10 cellular contexts compared by ENCODE assay signal in the genomic region with DNA sequence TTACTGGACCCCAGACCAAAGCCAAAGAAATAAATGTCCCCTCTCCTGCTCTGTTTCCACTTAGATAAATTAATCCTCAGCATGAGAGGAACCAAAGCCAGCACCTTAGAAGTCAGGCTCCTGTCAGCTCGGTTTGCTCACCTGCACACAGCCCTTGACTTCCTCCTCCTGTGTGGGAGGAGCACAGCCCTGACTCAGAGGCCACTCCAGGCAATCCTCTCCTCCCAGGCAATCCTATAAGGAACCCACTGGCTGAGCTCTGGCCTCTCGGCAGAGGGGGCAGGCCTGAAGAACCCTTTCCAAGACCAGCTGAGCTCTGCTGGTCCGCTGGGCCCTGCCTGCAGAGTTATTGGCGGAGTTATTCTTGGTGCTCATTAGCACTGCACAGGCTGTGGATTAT. TPM values are rescaled to one million over a fixed set of nuclear protein-coding genes. Genes with fewer than 3 reads are reported as not detected.
DNase-seq lines count a peak whose midpoint lies in the region; ATAC-seq and TF ChIP-seq lines count a peak whose summit lies in the region.
"Had no signal": no experiment of that assay in that cellular context is flagged by ENCODE, and none has a peak within 500 bp of the region (broad histone marks: within the 10 kb centered on the region; RNA-seq: fewer than 3 reads in every experiment).

No MANE protein-coding gene starts in this region.

- H3K27ac ChIP-seq in HCT116 (ENCODE audit: low read depth, low read length) (peak overlapping the region; percentile 20), neuronal stem cell (replicated peaks; ENCODE audit: low read length) (no peak overlapping the region), SK-N-SH (ENCODE audit: low read depth in 2 of 2, low read length in 1 of 2) (no peak overlapping the region)

- H2BK15ac ChIP-seq in neuronal stem cell (ENCODE audit: low read length): peak overlapping the region; percentile 18

- no peak for TF ChIP-seq CTCF in HCT116 (IDR thresholded peaks at IDR 0.05 in 2 of 3, conservative IDR thresholded peaks at IDR 0.05 in 1 of 3; ENCODE audit: borderline replicate concordance in 1 of 3, insufficient read depth in 1 of 3, low read depth in 2 of 3, low read length in 2 of 3)
- no peak for TF ChIP-seq CTCF in SK-N-SH (IDR thresholded peaks at IDR 0.05)

- H3K9me3 Mint-ChIP-seq in central memory CD8-positive, alpha-beta T cell: no peaks in the 10 kb centered on the region
- H3K9me3 Mint-ChIP-seq: activated T-cell treated with anti-CD3 and anti-CD28 coated beads, Interleukin-2, amount 50 U/mL, for 4 hours had no signal

- POLR2A ChIA-PET in HCT116 (lab: Charles Lee): no interaction called here
- POLR2A ChIA-PET in SK-N-SH (lab: Yijun Ruan, JAX): no interaction called here

- H3K9me2 ChIP-seq in HCT116 (ENCODE audit: insufficient read depth) (no peaks in the 10 kb centered on the region), SK-N-SH (no peaks in the 10 kb centered on the region)

- DNase-seq in HCT116 (ENCODE audit: low read depth, low spot score) (no peak), NCI-H510A (lab: John Stamatoyannopoulos, UW) (peak; percentile 62), neuronal stem cell (ENCODE audit: low spot score) (no peak), SKM-1 (lab: John Stamatoyannopoulos, UW; ENCODE audit: unreplicated experiment) (no peak), foreskin melanocyte (no peak), SK-N-SH (no peak)
- DNase-seq in central memory CD8-positive, alpha-beta T cell (ENCODE audit: low spot score in 2 of 2): no peak
- DNase-seq: activated T-cell treated with anti-CD3 and anti-CD28 coated beads, Interleukin-2, amount 50 U/mL, for 4 hours; NCI-H2081 had no signal

- H2BK120ac ChIP-seq in neuronal stem cell (ENCODE audit: low read depth, low read length): no peak overlapping the region

- peak overlapping the region; percentile 23; the same call in 1 of the 2 replicates for H3K9ac ChIP-seq in HCT116 (ENCODE audit: low read length)
- H3K9ac ChIP-seq in neuronal stem cell (ENCODE audit: low read depth, low read length, poor library complexity): no peak overlapping the region
- no peak overlapping the region for H3K9ac ChIP-seq in SK-N-SH

- no peaks in the 10 kb centered on the region for H3K27me3 Mint-ChIP-seq in central memory CD8-positive, alpha-beta T cell

- H3K4me3 ChIP-seq in HCT116 (replicated peaks in 1 of 2; ENCODE audit: low read depth in 1 of 2, low read length in 2 of 2): peak overlapping the region in 1 of 2 experiments; percentile 19; a peak in 1 of 4 replicates
- H3K4me3 ChIP-seq in neuronal stem cell (ENCODE audit: low read length in 2 of 2): no peak overlapping the region
- H3K4me3 ChIP-seq in SK-N-SH (ENCODE audit: low read depth in 2 of 2, low read length in 1 of 2): no peak overlapping the region

- no peak overlapping the region for H3K14ac ChIP-seq in neuronal stem cell (ENCODE audit: low read length)

- peak overlapping the region; percentile 72 for H3K27ac Mint-ChIP-seq in central memory CD8-positive, alpha-beta T cell (ENCODE audit: low read depth)

- no TSS peak for BruUV-seq in HCT116 (replicated peaks; lab: Mats Ljungman, UMichigan)

- no peak for TF ChIP-seq EP300 in SK-N-SH (IDR thresholded peaks at IDR 0.05; ENCODE audit: borderline replicate concordance in 1 of 2, low read depth in 1 of 2, low read length in 1 of 2)

- H3K18ac ChIP-seq in neuronal stem cell (ENCODE audit: low read length): no peak overlapping the region

- H4K20me1 ChIP-seq in HCT116 (ENCODE audit: insufficient read depth): no peaks in the 10 kb centered on the region
- no peaks in the 10 kb centered on the region for H4K20me1 ChIP-seq in SK-N-SH (ENCODE audit: insufficient read depth)

- no peak overlapping the region for H3K4me3 Mint-ChIP-seq in central memory CD8-positive, alpha-beta T cell
- H3K4me3 Mint-ChIP-seq: activated T-cell treated with anti-CD3 and anti-CD28 coated beads, Interleukin-2, amount 50 U/mL, for 4 hours had no signal

- H3K4me1 ChIP-seq in HCT116 (ENCODE audit: control insufficient read depth in 1 of 2, insufficient read depth in 2 of 2, low read length in 2 of 2) (peaks cover 30 to 57% of the 10 kb centered on the region in 2 experiments), neuronal stem cell (ENCODE audit: control insufficient read depth in 2 of 2, insufficient read depth in 1 of 2, low read depth in 1 of 2, low read length in 2 of 2) (peaks cover 7 to 18% of the 10 kb centered on the region in 2 donors), SK-N-SH (ENCODE audit: control insufficient read depth in 1 of 2, insufficient read depth in 2 of 2, low read depth in 1 of 2, low read length in 1 of 2) (no peaks in the 10 kb centered on the region; a peak in 1 of 4 replicates)

- H3K4me2 ChIP-seq in HCT116 (ENCODE audit: low read length): peak overlapping the region; percentile 64
- H3K4me2 ChIP-seq in neuronal stem cell (ENCODE audit: insufficient read depth, low read length, poor library complexity, severe bottlenecking): no peak overlapping the region
- H3K4me2 ChIP-seq in SK-N-SH: no peak overlapping the region

- H3K79me2 ChIP-seq in HCT116 (ENCODE audit: insufficient read depth, low read length) (no peaks in the 10 kb centered on the region), SK-N-SH (ENCODE audit: insufficient read depth) (no peaks in the 10 kb centered on the region)

- ATAC-seq in HCT116: peak; percentile 91
- ATAC-seq in central memory CD8-positive, alpha-beta T cell (replicated peaks; ENCODE audit: extremely low read depth, poor library complexity, severe bottlenecking): no peak
- ATAC-seq in GM18502 (IDR thresholded peaks at IDR 0.05; ENCODE audit: poor library complexity, unreplicated experiment): no peak

- peaks cover 2% of the 10 kb centered on the region for H3K36me3 Mint-ChIP-seq in central memory CD8-positive, alpha-beta T cell (ENCODE audit: insufficient read depth)

- TF ChIP-seq RAD21 in HCT116 (IDR thresholded peaks at IDR 0.05; ENCODE audit: low read depth): no peak
- TF ChIP-seq RAD21 in SK-N-SH (IDR thresholded peaks at IDR 0.05; ENCODE audit: low read length): no peak

- H2AK5ac ChIP-seq in neuronal stem cell (ENCODE audit: low read depth, low read length): no peak overlapping the region

- H3K27me3 ChIP-seq in HCT116 (ENCODE audit: insufficient read depth, low read length) (no peaks in the 10 kb centered on the region), neuronal stem cell (ENCODE audit: control insufficient read depth in 3 of 3, insufficient read depth in 3 of 3, low read depth in 1 of 3, low read length in 3 of 3) (no peaks in the 10 kb centered on the region), SK-N-SH (ENCODE audit: insufficient read depth) (no peaks in the 10 kb centered on the region)

- no peak for TF ChIP-seq POLR2A in HCT116 (IDR thresholded peaks at IDR 0.05; ENCODE audit: borderline replicate concordance, extremely low read depth, insufficient read depth, insufficient read length)

- whole genome bisulfite sequencing in neuronal stem cell (ENCODE audit: extremely low coverage in 2 of 2, insufficient read length in 2 of 2, insufficient replicate concordance in 1 of 2), 2 donors: no CpG with 5 or more reads among the region's 4 CpGs
- 90% methylated on average over 3 of the region's 4 CpGs for WGBS in SK-N-SH (ENCODE audit: low lambda C conversion rate)

- CTCF ChIA-PET in HCT116 (lab: Charles Lee): no interaction called here
- CTCF ChIA-PET in SK-N-SH (lab: Yijun Ruan, JAX): no interaction called here

- RAD21 ChIA-PET in HCT116 (lab: Charles Lee; ENCODE audit: low non-redundant PET in 1 of 2, low total read pairs in 2 of 2, uncharacterized antibody in 2 of 2, unreplicated experiment in 2 of 2): no interaction called here

- H3K4me1 Mint-ChIP-seq in central memory CD8-positive, alpha-beta T cell: peaks cover 54% of the 10 kb centered on the region

- H4K8ac ChIP-seq in neuronal stem cell (ENCODE audit: low read depth, low read length): no peak overlapping the region

- H3K9me3 ChIP-seq in HCT116 (ENCODE audit: control insufficient read depth in 1 of 2, insufficient read depth in 1 of 2, low read depth in 1 of 2, low read length in 2 of 2) (no peaks in the 10 kb centered on the region), neuronal stem cell (replicated peaks in 1 of 2; ENCODE audit: control insufficient read depth in 2 of 2, insufficient read depth in 1 of 2, low read depth in 1 of 2, low read length in 2 of 2) (no peaks in the 10 kb centered on the region), SK-N-SH (no peaks in the 10 kb centered on the region)

- H3K4ac ChIP-seq in neuronal stem cell (ENCODE audit: low read length): no peak overlapping the region

- no peak overlapping the region for H2BK5ac ChIP-seq in neuronal stem cell (ENCODE audit: low read length)

- H3F3A ChIP-seq in SK-N-SH (replicated peaks; ENCODE audit: insufficient read depth): no peaks in the 10 kb centered on the region

- no peak overlapping the region for H2BK12ac ChIP-seq in neuronal stem cell (ENCODE audit: low read length)

- no peaks in the 10 kb centered on the region for H3K79me1 ChIP-seq in neuronal stem cell (ENCODE audit: low read depth, low read length)

- H2AFZ ChIP-seq in HCT116 (ENCODE audit: low read depth, low read length, poor library complexity, severe bottlenecking): peak overlapping the region; percentile 83
- H2AFZ ChIP-seq in neuronal stem cell (ENCODE audit: low read length): peak overlapping the region; percentile 49
- no peak overlapping the region for H2AFZ ChIP-seq in SK-N-SH (ENCODE audit: low read depth)

- no peak overlapping the region for H3K23ac ChIP-seq in neuronal stem cell (ENCODE audit: low read depth, low read length, poor library complexity)

- intact Hi-C loops in HCT116 (cut with micrococcal nuclease): no loop called here

- no peak overlapping the region for H4K91ac ChIP-seq in neuronal stem cell (ENCODE audit: low read depth, low read length, poor library complexity)

- H3K36me3 ChIP-seq in HCT116 (ENCODE audit: control insufficient read depth in 1 of 2, insufficient read depth in 2 of 2, low read length in 2 of 2) (no peaks in the 10 kb centered on the region), neuronal stem cell (replicated peaks in 1 of 2; ENCODE audit: control insufficient read depth in 2 of 2, insufficient read depth in 2 of 2, low read length in 2 of 2) (no peaks in the 10 kb centered on the region), SK-N-SH (replicated peaks in 1 of 2; ENCODE audit: control insufficient read depth in 1 of 2, insufficient read depth in 2 of 2, low read length in 1 of 2) (no peaks in the 10 kb centered on the region)

TF ChIP-seq in HCT116, 20 proteins besides CTCF, POLR2A, EP300 and RAD21:
- TF ChIP-seq POLR2AphosphoS5 (IDR thresholded peaks at IDR 0.05; ENCODE audit: low read depth, low read length) (peak; percentile 55), CEBPB (IDR thresholded peaks at IDR 0.05; ENCODE audit: low read depth) (no peak)

TF ChIP-seq in SK-N-SH, 30 proteins besides CTCF, POLR2A, EP300 and RAD21:
- TF ChIP-seq SMC3 (IDR thresholded peaks at IDR 0.05; ENCODE audit: low read depth, low read length) (no peak), GABPA (IDR thresholded peaks at IDR 0.05; ENCODE audit: low read depth) (no peak)

RNA-seq across cellular contexts. Expression of gene LIPC, which starts 30.8 kb away (rescaled TPM):
- not detected for total RNA-seq in HCT116 (2021; ENCODE audit: unreplicated experiment)
- polyA plus RNA-seq in HCT116 (2012): 0.10 and 0.12 TPM in 2 replicates
- not detected for polyA plus RNA-seq in neuronal stem cell (2013, experiment 1 of 2)
- not detected for polyA plus RNA-seq in neuronal stem cell (2013, experiment 2 of 2)
- not detected in 2 replicates for polyA plus RNA-seq in SK-N-SH (2012; rRNA removed)
- polyA plus RNA-seq in SK-N-SH (2012; cell fraction: cytosol; rRNA removed): not detected in 2 replicates
- polyA plus RNA-seq in SK-N-SH (2012; cell fraction: nucleus; rRNA removed): not detected in 2 replicates

Comparison
In these comparisons a context has a peak if more than half of its experiments do, and no peak if none do; other contexts are left out.
1. Of the 11 proteins assayed by ChIP-seq in both SK-N-SH and HCT116: peak only in SK-N-SH: none; only in HCT116: POLR2AphosphoS5; in both: none; in neither: 10.